In genomic region chrX:20374866-20375530, GRCh38 we compare ENCODE assay signal across 12 cellular contexts.
A peak's percentile ranks its signal among the peaks of the same experiment; 100 is the strongest.
DNase-seq lines count a peak whose midpoint lies in the region; FAIRE-seq and TF ChIP-seq lines count a peak whose summit lies in the region.
"Had no signal": no experiment of that assay in that cellular context is flagged by ENCODE, and none has a peak within 500 bp of the region (broad histone marks: within the 10 kb centered on the region; RNA-seq: fewer than 3 reads in every experiment).

No MANE protein-coding gene starts in this region.

- peak; percentile 33 for DNase-seq in GM23248
- DNase-seq in SK-N-DZ (ENCODE audit: low spot score): peak; percentile 71
- DNase-seq in islet precursor cell: peak; percentile 73
- no peak for DNase-seq in stimulated activated CD4-positive, alpha-beta T cell treated with anti-CD3 and anti-CD28 coated beads, Interleukin-4, amount 100 ng/mL, for 24 hours
- no peak for DNase-seq in activated effector memory CD4-positive, alpha-beta T cell treated with Interleukin-2 at 50 U/mL for 16 hours
- DNase-seq in GM12892 (ENCODE audit: insufficient read length): no peak
- DNase-seq in activated naive CD4-positive, alpha-beta T cell (lab: John Stamatoyannopoulos, UW): no peak
- DNase-seq: activated T-cell treated with anti-CD3 and anti-CD28 coated beads for 4 hours; CD4-positive, alpha-beta T cell; colonic mucosa had no signal

- no peak overlapping the region for H3K4me2 ChIP-seq in GM23248 (ENCODE audit: unreplicated experiment)
- H3K4me2 ChIP-seq: KMS-11 had no signal

- H3K36me3 ChIP-seq in ACC112 (ENCODE audit: insufficient read depth, low read length): no peaks in the 10 kb centered on the region
- H3K36me3 ChIP-seq in GM23248 (ENCODE audit: low read depth): no peaks in the 10 kb centered on the region
- H3K36me3 ChIP-seq: colonic mucosa had no signal

- in situ Hi-C loops in GM23248 (cut with MboI): no loop called here

- H4K20me1 ChIP-seq in GM23248 (ENCODE audit: insufficient read depth): no peaks in the 10 kb centered on the region

- H3K79me2 ChIP-seq in ACC112 (ENCODE audit: control insufficient read depth, insufficient read depth, low read length, unreplicated experiment): no peaks in the 10 kb centered on the region
- H3K79me2 ChIP-seq in GM23248 (ENCODE audit: insufficient read depth): no peaks in the 10 kb centered on the region

- no peaks in the 10 kb centered on the region for H3K9me2 ChIP-seq in GM23248 (ENCODE audit: insufficient read depth)

- H3K9ac ChIP-seq in GM23248: no peak overlapping the region
- H3K9ac ChIP-seq: KMS-11 had no signal

- H2AFZ ChIP-seq in ACC112 (ENCODE audit: low read length, unreplicated experiment) (peak overlapping the region; percentile 65), GM23248 (no peak overlapping the region)

- no peaks in the 10 kb centered on the region for H3K9me3 ChIP-seq in GM23248 (ENCODE audit: low read depth)
- H3K9me3 ChIP-seq: colonic mucosa had no signal

- H3K4me1 ChIP-seq in ACC112 (ENCODE audit: control insufficient read depth, insufficient read depth, low read length, unreplicated experiment) (peaks cover 25% of the 10 kb centered on the region), GM23248 (ENCODE audit: insufficient read depth) (no peaks in the 10 kb centered on the region; the same call in 1 of the 2 replicates)
- H3K4me1 ChIP-seq: colonic mucosa had no signal

- H3K27me3 ChIP-seq in ACC112 (ENCODE audit: insufficient read depth, low read length): no peaks in the 10 kb centered on the region
- H3K27me3 ChIP-seq in GM23248 (replicated peaks; ENCODE audit: insufficient read depth): no peaks in the 10 kb centered on the region
- H3K27me3 ChIP-seq: colonic mucosa had no signal

- WGBS in GM23248 (ENCODE audit: low coverage in 1 of 2, low lambda C conversion rate in 2 of 2, missing lambda C conversion rate in 2 of 2), 2 experiments: 12 to 22% methylated on average over 5 of the region's 5 CpGs

- no peak for TF ChIP-seq POLR2A in GM12892 (IDR thresholded peaks at IDR 0.05; ENCODE audit: low read depth, low read length)

- H3F3A ChIP-seq in GM23248 (ENCODE audit: insufficient read depth): no peaks in the 10 kb centered on the region

- H3K4me3 ChIP-seq in ACC112 (ENCODE audit: low read depth, low read length): no peak overlapping the region
- no peak overlapping the region for H3K4me3 ChIP-seq in GM23248
- H3K4me3 ChIP-seq: colonic mucosa had no signal

- H3K27ac ChIP-seq in ACC112 (ENCODE audit: low read depth, low read length) (no peak overlapping the region), GM23248 (no peak overlapping the region)
- H3K27ac ChIP-seq: colonic mucosa, KMS-11 had no signal

- FAIRE-seq in GM12892 (lab: Jason Lieb, UNC): no peak

Comparison
In these comparisons a context has a peak if more than half of its experiments do, and no peak if none do; other contexts are left out.
1. DNase-seq: peak in GM23248 (single experiment), SK-N-DZ (single experiment) and islet precursor cell (single experiment); none in stimulated activated CD4-positive, alpha-beta T cell treated with anti-CD3 and anti-CD28 coated beads, Interleukin-4, amount 100 ng/mL, for 24 hours (single experiment), activated effector memory CD4-positive, alpha-beta T cell treated with Interleukin-2 at 50 U/mL for 16 hours (single experiment), GM12892 (single experiment) and activated naive CD4-positive, alpha-beta T cell (0 of 4).